ENCODE assay signal across 18 cellular contexts in genomic region chr1:46086581-46086980, GRCh38.
"Had no signal": no experiment of that assay in that cellular context is flagged by ENCODE, and none has a peak within 500 bp of the region (broad histone marks: within the 10 kb centered on the region; RNA-seq: fewer than 3 reads in every experiment).

No MANE protein-coding gene starts in this region.

- H3K27ac Mint-ChIP-seq: activated CD4-positive, alpha-beta memory T cell treated with anti-CD3 and anti-CD28 coated beads, Interleukin-2, amount 10 ng/mL, durations not matched to agents 7 days and 5 days; activated CD4-positive, alpha-beta T cell treated with anti-CD3 and anti-CD28 coated beads, Interleukin-2, amount 10 ng/mL, durations not matched to agents 24 days and 14 days; activated T-cell treated with anti-CD3 and anti-CD28 coated beads, Interleukin-2, amount 50 U/mL, for 72 hours; immature natural killer cell; mesothelial cell of epicardium had no signal

- H3K9me3 ChIP-seq: colonic mucosa, left ventricle myocardium inferior, pancreas, upper lobe of left lung had no signal

- H3K4me1 ChIP-seq: colonic mucosa, pancreas had no signal

- H3K9me3 Mint-ChIP-seq: activated CD4-positive, alpha-beta memory T cell treated with anti-CD3 and anti-CD28 coated beads, Interleukin-2, amount 10 ng/mL, durations not matched to agents 7 days and 5 days; activated T-cell treated with anti-CD3 and anti-CD28 coated beads, Interleukin-2, amount 50 U/mL, for 72 hours; immature natural killer cell had no signal

- H3K4me1 Mint-ChIP-seq: activated CD4-positive, alpha-beta memory T cell treated with anti-CD3 and anti-CD28 coated beads, Interleukin-2, amount 10 ng/mL, durations not matched to agents 7 days and 5 days; activated CD4-positive, alpha-beta T cell treated with anti-CD3 and anti-CD28 coated beads, Interleukin-2, amount 10 ng/mL, durations not matched to agents 24 days and 14 days; immature natural killer cell had no signal

- H3K4me3 Mint-ChIP-seq: activated CD4-positive, alpha-beta memory T cell treated with anti-CD3 and anti-CD28 coated beads, Interleukin-2, amount 10 ng/mL, durations not matched to agents 7 days and 5 days; activated CD4-positive, alpha-beta T cell treated with anti-CD3 and anti-CD28 coated beads, Interleukin-2, amount 10 ng/mL, durations not matched to agents 24 days and 14 days; activated T-cell treated with anti-CD3 and anti-CD28 coated beads, Interleukin-2, amount 50 U/mL, for 72 hours; immature natural killer cell; mesothelial cell of epicardium; naive thymus-derived CD8-positive, alpha-beta T cell had no signal

- H3K27me3 ChIP-seq: colonic mucosa, pancreas, upper lobe of left lung had no signal

- ATAC-seq: activated CD4-positive, CD25-positive, alpha-beta regulatory T cell treated with anti-CD3 and anti-CD28 coated beads, Interleukin-2, amount 50 U/mL, for 24 hours; activated T-cell treated with anti-CD3 and anti-CD28 coated beads, Interleukin-2, amount 50 U/mL, for 72 hours; naive thymus-derived CD8-positive, alpha-beta T cell; pancreas; stimulated activated naive CD8-positive, alpha-beta T cell treated with anti-CD3 and anti-CD28 coated beads, Interleukin-15, Interleukin-2, amounts not matched to agents 100 U/mL and 50 U/mL, for 24 hours had no signal

- H3K4me3 ChIP-seq: colonic mucosa, left ventricle myocardium inferior, pancreas, upper lobe of left lung had no signal

- H3K27ac ChIP-seq: colonic mucosa, left ventricle myocardium inferior, pancreas, upper lobe of left lung, VCaP had no signal

- DNase-seq: activated CD4-positive, alpha-beta memory T cell treated with anti-CD3 and anti-CD28 coated beads, Interleukin-2, amount 10 ng/mL, durations not matched to agents 7 days and 5 days; activated CD4-positive, alpha-beta T cell treated with anti-CD3 and anti-CD28 coated beads, Interleukin-2, amount 10 ng/mL, durations not matched to agents 24 days and 14 days; activated effector memory CD4-positive, alpha-beta T cell treated with Interleukin-2 at 50 U/mL for 16 hours; activated naive CD4-positive, alpha-beta T cell treated with anti-CD3 and anti-CD28 coated beads, Interleukin-2, amount 50 U/mL, for 16 hours; activated T-cell treated with anti-CD3 and anti-CD28 coated beads, Interleukin-2, amount 50 U/mL, for 72 hours; aorta; colonic mucosa; immature natural killer cell; left ventricle myocardium inferior; naive thymus-derived CD8-positive, alpha-beta T cell; pancreas; right cardiac atrium; stimulated activated CD4-positive, alpha-beta T cell treated with anti-CD3 and anti-CD28 coated beads, Interleukin-4, amount 100 ng/mL, for 4 hours; stimulated activated naive CD8-positive, alpha-beta T cell treated with anti-CD3 and anti-CD28 coated beads, Interleukin-15, Interleukin-2, amounts not matched to agents 100 U/mL and 50 U/mL, for 24 hours; upper lobe of left lung had no signal

- H3K36me3 Mint-ChIP-seq: naive thymus-derived CD8-positive, alpha-beta T cell had no signal

- H3K36me3 ChIP-seq: colonic mucosa, left ventricle myocardium inferior, pancreas, upper lobe of left lung had no signal
